24 cellular contexts compared by ENCODE assay signal in genomic region chr4:7095611-7096155, GRCh38.
"Had no signal": no experiment of that assay in that cellular context is flagged by ENCODE, and none has a peak within 500 bp of the region (broad histone marks: within the 10 kb centered on the region; RNA-seq: fewer than 3 reads in every experiment).

No MANE protein-coding gene starts in this region.

- H3K36me3 Mint-ChIP-seq: activated CD4-positive, alpha-beta memory T cell treated with anti-CD3 and anti-CD28 coated beads for 36 hours; activated CD8-positive, alpha-beta memory T cell treated with anti-CD3 and anti-CD28 coated beads, Interleukin-2, amount 10 ng/mL, durations not matched to agents 7 days and 5 days had no signal

- H3K27me3 ChIP-seq: esophagus squamous epithelium, gastroesophageal sphincter had no signal

- H3K4me1 ChIP-seq: gastroesophageal sphincter had no signal

- H3K4me1 Mint-ChIP-seq: activated CD4-positive, alpha-beta T cell treated with anti-CD3 and anti-CD28 coated beads for 36 hours; activated CD4-positive, alpha-beta T cell treated with anti-CD3 and anti-CD28 coated beads, Interleukin-2, amount 10 ng/mL, durations not matched to agents 24 days and 14 days; activated CD8-positive, alpha-beta memory T cell treated with anti-CD3 and anti-CD28 coated beads, Interleukin-2, amount 10 ng/mL, durations not matched to agents 7 days and 5 days had no signal

- H3K4me3 ChIP-seq: esophagus squamous epithelium, gastroesophageal sphincter had no signal

- H3K4me3 Mint-ChIP-seq: activated CD4-positive, alpha-beta memory T cell treated with anti-CD3 and anti-CD28 coated beads for 36 hours; activated CD4-positive, alpha-beta T cell treated with anti-CD3 and anti-CD28 coated beads for 36 hours; activated CD4-positive, alpha-beta T cell treated with anti-CD3 and anti-CD28 coated beads, Interleukin-2, amount 10 ng/mL, durations not matched to agents 24 days and 14 days; activated CD8-positive, alpha-beta memory T cell treated with anti-CD3 and anti-CD28 coated beads, Interleukin-2, amount 10 ng/mL, durations not matched to agents 7 days and 5 days; activated CD8-positive, alpha-beta T cell treated with anti-CD3 and anti-CD28 coated beads, Interleukin-2, amount 10 ng/mL, durations not matched to agents 7 days and 5 days; activated naive CD8-positive, alpha-beta T cell; effector memory CD8-positive, alpha-beta T cell had no signal

- H3K27ac ChIP-seq: epithelial cell of prostate, esophagus squamous epithelium, gastroesophageal sphincter had no signal

- H3K9me3 ChIP-seq: esophagus squamous epithelium, gastroesophageal sphincter had no signal

- ATAC-seq: activated CD4-positive, alpha-beta T cell treated with anti-CD3 and anti-CD28 coated beads for 36 hours; activated CD8-positive, alpha-beta memory T cell treated with anti-CD3 and anti-CD28 coated beads, Interleukin-2, amount 10 ng/mL, durations not matched to agents 7 days and 5 days; activated CD8-positive, alpha-beta T cell treated with anti-CD3 and anti-CD28 coated beads, Interleukin-2, amount 10 ng/mL, durations not matched to agents 7 days and 5 days; effector memory CD8-positive, alpha-beta T cell; gastroesophageal sphincter had no signal

- H3K36me3 ChIP-seq: esophagus squamous epithelium, gastroesophageal sphincter had no signal

- DNase-seq: activated CD4-positive, alpha-beta memory T cell treated with anti-CD3 and anti-CD28 coated beads for 36 hours; activated CD4-positive, alpha-beta T cell treated with anti-CD3 and anti-CD28 coated beads for 36 hours; activated CD4-positive, alpha-beta T cell treated with anti-CD3 and anti-CD28 coated beads, Interleukin-2, amount 10 ng/mL, durations not matched to agents 24 days and 14 days; activated CD4-positive, CD25-positive, alpha-beta regulatory T cell; activated CD4-positive, CD25-positive, alpha-beta regulatory T cell treated with anti-CD3 and anti-CD28 coated beads, Interleukin-2, amount 50 U/mL, for 72 hours; activated CD8-positive, alpha-beta memory T cell treated with anti-CD3 and anti-CD28 coated beads, Interleukin-2, amount 10 ng/mL, durations not matched to agents 7 days and 5 days; activated CD8-positive, alpha-beta memory T cell treated with anti-CD3 and anti-CD28 coated beads, Interleukin-2, amount 50 U/mL, for 4 hours; activated CD8-positive, alpha-beta T cell treated with anti-CD3 and anti-CD28 coated beads, Interleukin-2, amount 10 ng/mL, durations not matched to agents 7 days and 5 days; activated gamma-delta T cell treated with Interleukin-2 at 50 U/mL for 16 hours; activated naive CD4-positive, alpha-beta T cell treated with anti-CD3 and anti-CD28 coated beads, Interleukin-2, amount 50 U/mL, for 16 hours; activated naive CD4-positive, alpha-beta T cell treated with Interleukin-2 at 50 U/mL for 16 hours; activated T-cell treated with anti-CD3 and anti-CD28 coated beads, Interleukin-2, amount 50 U/mL, for 1 hour; activated T-cell treated with anti-CD3 and anti-CD28 coated beads, Interleukin-2, amount 50 U/mL, for 48 hours; amniotic stem cell; cortex of kidney; dermis blood vessel endothelial cell; effector CD4-positive, alpha-beta T cell; effector memory CD8-positive, alpha-beta T cell; esophagus squamous epithelium; foreskin melanocyte; T-helper 2 cell had no signal

- H3K9me3 Mint-ChIP-seq: activated CD4-positive, alpha-beta memory T cell treated with anti-CD3 and anti-CD28 coated beads for 36 hours; activated CD4-positive, alpha-beta T cell treated with anti-CD3 and anti-CD28 coated beads, Interleukin-2, amount 10 ng/mL, durations not matched to agents 24 days and 14 days; effector memory CD8-positive, alpha-beta T cell had no signal

- H3K27ac Mint-ChIP-seq: activated CD4-positive, alpha-beta memory T cell treated with anti-CD3 and anti-CD28 coated beads for 36 hours; activated CD4-positive, alpha-beta T cell treated with anti-CD3 and anti-CD28 coated beads for 36 hours; activated CD4-positive, alpha-beta T cell treated with anti-CD3 and anti-CD28 coated beads, Interleukin-2, amount 10 ng/mL, durations not matched to agents 24 days and 14 days; activated CD8-positive, alpha-beta memory T cell treated with anti-CD3 and anti-CD28 coated beads, Interleukin-2, amount 10 ng/mL, durations not matched to agents 7 days and 5 days; activated CD8-positive, alpha-beta T cell treated with anti-CD3 and anti-CD28 coated beads, Interleukin-2, amount 10 ng/mL, durations not matched to agents 7 days and 5 days; activated naive CD8-positive, alpha-beta T cell; effector memory CD8-positive, alpha-beta T cell had no signal
